Comparison of ENCODE assay signal across 9 cellular contexts in genomic region chr5:137735531-137736284, GRCh38. TPM values are rescaled to one million over a fixed set of nuclear protein-coding genes. Genes with fewer than 3 reads are reported as not detected.
A peak's percentile ranks its signal among the peaks of the same experiment; 100 is the strongest.
DNase-seq lines count a peak whose midpoint lies in the region; ATAC-seq, FAIRE-seq and TF ChIP-seq lines count a peak whose summit lies in the region.
"Had no signal": no experiment of that assay in that cellular context is flagged by ENCODE, and none has a peak within 500 bp of the region (broad histone marks: within the 10 kb centered on the region; RNA-seq: fewer than 3 reads in every experiment).

Gene KLHL3 (minus strand): TSS chr5:137736089. CDS start chr5:137735646, 443 bp downstream.

- ATAC-seq in WTC11 (peak; percentile 97), left lobe of liver (peak; percentile 82)

- DNase-seq in D721Med (ENCODE audit: insufficient read length, low spot score): no peak
- DNase-seq in GM20000 (ENCODE audit: low spot score): peak; percentile 56
- peak; percentile 78 for DNase-seq in Jurkat, Clone E6-1 (ENCODE audit: low read depth, low spot score)
- peak; percentile 89 for DNase-seq in WTC11 (ENCODE audit: low spot score)
- DNase-seq in ecto neural progenitor cell (ENCODE audit: low spot score): peak; percentile 83
- DNase-seq in left lobe of liver (ENCODE audit: low spot score): peak; percentile 67
- DNase-seq in stimulated activated CD4-positive, alpha-beta T cell treated with anti-CD3 and anti-CD28 coated beads, Interleukin-2, amount 100 ng/mL, for 24 hours: peak; percentile 40
- DNase-seq in T1000 (lab: John Stamatoyannopoulos, UW): no peak

- no peak within 1 kb of the TSS for H3K4me3 Mint-ChIP-seq in WTC11

- H3K36me3 Mint-ChIP-seq in WTC11: peaks cover 5% of the 10 kb centered on the region; the same call in 1 of the 2 replicates

- CTCF ChIA-PET in WTC11 (lab: Charles Lee): interaction anchor here (0.7 to 3.0 kb wide), 11 partner anchors 14 to 130 kb away, joined by 3 to 50 read pairs (median 5); no protein-coding TSS in a partner anchor

- H3K27ac Mint-ChIP-seq in WTC11: no peak within 1 kb of the TSS

- POLR2A ChIA-PET in WTC11 (lab: Charles Lee): interaction anchor here (0.6 to 1.8 kb wide), 5 partner anchors 12 to 331 kb away, joined by 3 to 20 read pairs (median 4); partner anchors contain the start of gene HNRNPA0

- peaks cover 16% of the 10 kb centered on the region for H3K9me3 Mint-ChIP-seq in WTC11

- H3K4me3 ChIP-seq in Jurkat, Clone E6-1 (ENCODE audit: low read length): peak within 1 kb of the TSS; percentile 41
- H3K4me3 ChIP-seq: SK-N-MC had no signal

- no peaks in the 10 kb centered on the region; the same call in 1 of the 2 replicates for H3K27me3 Mint-ChIP-seq in WTC11 (ENCODE audit: low read depth)

- FAIRE-seq in D721Med (lab: Jason Lieb, UNC): no peak

- H3K4me1 Mint-ChIP-seq in WTC11: peaks cover 3% of the 10 kb centered on the region

- TF ChIP-seq CTCF in D721Med (IDR thresholded peaks at IDR 0.05; ENCODE audit: insufficient read depth, missing control alignments): peak; percentile 18
- TF ChIP-seq CTCF in GM20000 (IDR thresholded peaks at IDR 0.05; ENCODE audit: extremely low read depth, missing control alignments): no peak
- TF ChIP-seq CTCF in WTC11 (IDR thresholded peaks at IDR 0.05): no peak

TF ChIP-seq in WTC11, 78 proteins besides CTCF, POLR2A, EP300 and RAD21:
- TF ChIP-seq NFE2L1 (CRISPR knock-in tag; IDR thresholded peaks at IDR 0.05): peak; percentile 83; the same call in 1 of the 2 replicates
- TF ChIP-seq, protein P1, sequence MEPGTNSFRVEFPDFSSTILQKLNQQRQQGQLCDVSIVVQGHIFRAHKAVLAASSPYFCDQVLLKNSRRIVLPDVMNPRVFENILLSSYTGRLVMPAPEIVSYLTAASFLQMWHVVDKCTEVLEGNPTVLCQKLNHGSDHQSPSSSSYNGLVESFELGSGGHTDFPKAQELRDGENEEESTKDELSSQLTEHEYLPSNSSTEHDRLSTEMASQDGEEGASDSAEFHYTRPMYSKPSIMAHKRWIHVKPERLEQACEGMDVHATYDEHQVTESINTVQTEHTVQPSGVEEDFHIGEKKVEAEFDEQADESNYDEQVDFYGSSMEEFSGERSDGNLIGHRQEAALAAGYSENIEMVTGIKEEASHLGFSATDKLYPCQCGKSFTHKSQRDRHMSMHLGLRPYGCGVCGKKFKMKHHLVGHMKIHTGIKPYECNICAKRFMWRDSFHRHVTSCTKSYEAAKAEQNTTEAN (CRISPR knock-in tag; IDR thresholded peaks at IDR 0.05): peak; percentile 67; the same call in 1 of the 2 replicates
- 0 out of 2 replicates have a peak, but pooled peaks have one; percentile 62 for TF ChIP-seq ZNF281 (CRISPR knock-in tag; IDR thresholded peaks at IDR 0.05)
- TF ChIP-seq ZBTB21 (CRISPR knock-in tag; IDR thresholded peaks at IDR 0.05; ENCODE audit: borderline replicate concordance): 0 out of 2 replicates have a peak, but pooled peaks have one; percentile 10
- TF ChIP-seq ZNF317 (CRISPR knock-in tag; IDR thresholded peaks at IDR 0.05; ENCODE audit: borderline replicate concordance, low read depth): no peak
- TF ChIP-seq MXD4 (CRISPR knock-in tag; IDR thresholded peaks at IDR 0.05; ENCODE audit: borderline replicate concordance): no peak
- TF ChIP-seq FOXP1 (CRISPR knock-in tag; IDR thresholded peaks at IDR 0.05; ENCODE audit: borderline replicate concordance): 0 out of 2 replicates have a peak, but pooled peaks have one; percentile 41

RNA-seq across cellular contexts. Expression of gene KLHL3, which starts in this region (rescaled TPM):
- polyA plus RNA-seq in Jurkat, Clone E6-1 (2012; ENCODE audit: insufficient read depth, insufficient read length): 5.8 TPM
- total RNA-seq in WTC11 (2021) (14.7 to 18.2 TPM (median 15.7 TPM) in 3 replicates), left lobe of liver (10.6 TPM)

Comparison
In these comparisons a context has a peak if more than half of its experiments do, and no peak if none do; other contexts are left out.
1. DNase-seq: peak in GM20000 (single experiment), Jurkat, Clone E6-1 (single experiment), WTC11 (single experiment), ecto neural progenitor cell (single experiment), left lobe of liver (single experiment) and stimulated activated CD4-positive, alpha-beta T cell treated with anti-CD3 and anti-CD28 coated beads, Interleukin-2, amount 100 ng/mL, for 24 hours (2 of 2); none in D721Med (single experiment) and T1000 (single experiment).